14 cellular contexts compared by ENCODE assay signal in the genomic region with DNA sequence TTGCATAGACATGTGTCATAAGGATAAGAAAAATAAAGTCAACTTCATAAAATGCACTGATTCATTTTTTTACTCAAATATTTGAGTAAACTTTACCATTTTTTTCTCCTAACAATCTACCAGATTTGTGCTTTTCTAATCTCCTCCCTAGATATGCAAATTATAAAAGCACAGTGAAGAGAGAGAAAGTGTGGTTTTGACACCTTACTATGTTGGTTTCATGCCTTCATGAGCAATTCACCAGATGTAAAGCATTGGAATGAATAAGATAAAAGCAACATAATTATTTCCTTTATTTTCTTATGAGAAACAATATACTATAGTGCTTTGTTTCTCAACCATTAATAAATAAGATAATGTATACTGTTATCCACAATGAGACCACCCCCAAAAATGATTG.
A peak's percentile ranks its signal among the peaks of the same experiment; 100 is the strongest.
DNase-seq lines count a peak whose midpoint lies in the region; ATAC-seq, FAIRE-seq and TF ChIP-seq lines count a peak whose summit lies in the region.
"Had no signal": no experiment of that assay in that cellular context is flagged by ENCODE, and none has a peak within 500 bp of the region (broad histone marks: within the 10 kb centered on the region; RNA-seq: fewer than 3 reads in every experiment).

No MANE protein-coding gene starts in this region.

- no peak for TF ChIP-seq CTCF in GM12878 (IDR thresholded peaks at IDR 0.05 in 2 of 3, conservative IDR thresholded peaks at IDR 0.05 in 1 of 3; ENCODE audit: control insufficient read depth in 2 of 3, extremely low read depth in 1 of 3, insufficient read depth in 1 of 3, low read depth in 3 of 3, low read length in 3 of 3)

- H3K9ac ChIP-seq in GM12878 (ENCODE audit: control insufficient read depth, insufficient read depth, low read length) = no peak overlapping the region
- H3K9ac ChIP-seq: neural progenitor cell had no signal

- intact Hi-C loops in GM12878 (cut with micrococcal nuclease; ENCODE audit: unreplicated experiment) = no loop called here

- H3K4me2 ChIP-seq in GM12878 (ENCODE audit: control insufficient read depth, insufficient read depth) = peak overlapping the region; percentile 42; the same call in 1 of the 2 replicates
- H3K4me2 ChIP-seq: neural progenitor cell had no signal

- no peak for FAIRE-seq in GM12878 (lab: Jason Lieb, UNC)

- no peaks in the 10 kb centered on the region for H3K36me3 ChIP-seq in GM12878 (ENCODE audit: control insufficient read depth in 2 of 2, insufficient read depth in 2 of 2, low read length in 1 of 2)
- H3K36me3 ChIP-seq: neural progenitor cell had no signal

- CTCF ChIA-PET in GM12878 (lab: Yijun Ruan, JAX) = no interaction called here

- in situ Hi-C loops in GM12878 (cut with MboI) = no loop called here

- ATAC-seq in GM18858 (IDR thresholded peaks at IDR 0.05; ENCODE audit: unreplicated experiment) (peak; percentile 93), GM21529 (IDR thresholded peaks at IDR 0.05; ENCODE audit: unreplicated experiment) (peak; percentile 86), HG03108 (IDR thresholded peaks at IDR 0.05; ENCODE audit: unreplicated experiment) (peak; percentile 93), GM12878 (peak; percentile 96)
- ATAC-seq: HCT116 had no signal

- H3K27me3 ChIP-seq in GM12878 (replicated peaks in 1 of 2; ENCODE audit: control insufficient read depth in 2 of 2, insufficient read depth in 2 of 2, low read length in 1 of 2) = no peaks in the 10 kb centered on the region
- H3K27me3 ChIP-seq: neural progenitor cell had no signal

- SMC1A ChIA-PET in GM12878 (lab: Charles Lee; ENCODE audit: uncharacterized antibody, unreplicated experiment) = no interaction called here

- no TSS peak for BruUV-seq in GM12878 (replicated peaks; lab: Mats Ljungman, UMichigan)

- POLR2A ChIA-PET in GM12878 (lab: Charles Lee) = no interaction called here

- no peaks in the 10 kb centered on the region for H4K20me1 ChIP-seq in GM12878 (ENCODE audit: control insufficient read depth, insufficient read depth)

- H3K79me2 ChIP-seq in GM12878 (ENCODE audit: control insufficient read depth, insufficient read depth, low read length) = no peaks in the 10 kb centered on the region

- DNase-seq in GM12878 (ENCODE audit: low read depth, low spot score) = peak; percentile 5
- no peak for DNase-seq in T-helper 9 cell
- no peak for DNase-seq in iPS-NIHi7 (ENCODE audit: extremely low spot score)
- DNase-seq in cerebellum (ENCODE audit: low spot score) = no peak
- no peak for DNase-seq in GDM1 (lab: John Stamatoyannopoulos, UW)
- DNase-seq: activated CD4-positive, alpha-beta T cell treated with anti-CD3 and anti-CD28 coated beads for 1 hour; kidney; NCI-H446; SHP77 had no signal

- H3K27ac ChIP-seq in GM12878 (ENCODE audit: control insufficient read depth, insufficient read depth) = no peak overlapping the region
- H3K27ac ChIP-seq: neural progenitor cell had no signal

- no peak for TF ChIP-seq POLR2A in GM12878 (IDR thresholded peaks at IDR 0.05; ENCODE audit: low read depth, low read length)

- RAD21 ChIA-PET in GM12878 (lab: Charles Lee; ENCODE audit: unreplicated experiment) = interaction anchor here (2.2 kb wide), 1 partner anchor 142 kb away, joined by 6 read pairs; no protein-coding TSS in a partner anchor

- TF ChIP-seq RAD21 in GM12878 (IDR thresholded peaks at IDR 0.05; ENCODE audit: insufficient read depth, low read depth, low read length) = no peak

- H3K4me3 ChIP-seq in GM12878 = no peak overlapping the region
- H3K4me3 ChIP-seq: neural progenitor cell had no signal

- H3K4me1 ChIP-seq in GM12878 (ENCODE audit: control insufficient read depth, insufficient read depth, low read length) = no peaks in the 10 kb centered on the region
- H3K4me1 ChIP-seq: neural progenitor cell had no signal

- no peak for TF ChIP-seq EP300 in GM12878 (IDR thresholded peaks at IDR 0.05; ENCODE audit: borderline replicate concordance in 1 of 2, control insufficient read depth in 1 of 2, low read depth in 2 of 2, low read length in 2 of 2)

- no peaks in the 10 kb centered on the region for H3K9me3 ChIP-seq in GM12878 (replicated peaks; ENCODE audit: control insufficient read depth, insufficient read depth, low read length)

- no peak overlapping the region for H2AFZ ChIP-seq in GM12878 (ENCODE audit: control insufficient read depth, low read depth, low read length)
- H2AFZ ChIP-seq: neural progenitor cell had no signal

TF ChIP-seq in GM12878, 131 proteins besides CTCF, POLR2A, EP300 and RAD21:
- TF ChIP-seq HDAC2 (IDR thresholded peaks at IDR 0.05) (no peak), RUNX3 (IDR thresholded peaks at IDR 0.05; ENCODE audit: low read length) (peak; percentile 80), SIN3A (IDR thresholded peaks at IDR 0.05; ENCODE audit: low read depth, low read length) (no peak), ZSCAN29 (IDR thresholded peaks at IDR 0.05) (no peak), GATAD2B (conservative IDR thresholded peaks at IDR 0.05; ENCODE audit: low read depth) (no peak), TCF7 (IDR thresholded peaks at IDR 0.05; ENCODE audit: borderline replicate concordance) (no peak), GABPA (IDR thresholded peaks at IDR 0.05; ENCODE audit: low read depth) (no peak), ZBTB40 (IDR thresholded peaks at IDR 0.05; ENCODE audit: borderline replicate concordance) (no peak), CREM (IDR thresholded peaks at IDR 0.05; ENCODE audit: low read depth) (no peak), CBFB (IDR thresholded peaks at IDR 0.05; ENCODE audit: low read depth) (0 out of 2 replicates have a peak, but pooled peaks have one; percentile 25), TBL1XR1 (IDR thresholded peaks at IDR 0.05; ENCODE audit: low read depth, low read length) (no peak), POU2F2 (IDR thresholded peaks at IDR 0.05; ENCODE audit: borderline replicate concordance, low read depth, low read length) (0 out of 3 replicates have a peak, but pooled peaks have one; percentile 22), HCFC1 (IDR thresholded peaks at IDR 0.05; ENCODE audit: low read length) (no peak), CHD4 (IDR thresholded peaks at IDR 0.05) (no peak), NFXL1 (IDR thresholded peaks at IDR 0.05; ENCODE audit: borderline replicate concordance) (no peak), DPF2 (IDR thresholded peaks at IDR 0.05) (no peak), ZBED1 (IDR thresholded peaks at IDR 0.05; ENCODE audit: borderline replicate concordance) (no peak), NRF1 (conservative IDR thresholded peaks at IDR 0.05; ENCODE audit: low read depth, low read length) (no peak), MEF2A (IDR thresholded peaks at IDR 0.05; ENCODE audit: insufficient read depth, low read depth, low read length) (0 out of 2 replicates have a peak, but pooled peaks have one; percentile 21), MTA2 (IDR thresholded peaks at IDR 0.05; ENCODE audit: low read depth) (0 out of 2 replicates have a peak, but pooled peaks have one; percentile 25)
- TF ChIP-seq, protein P1, sequence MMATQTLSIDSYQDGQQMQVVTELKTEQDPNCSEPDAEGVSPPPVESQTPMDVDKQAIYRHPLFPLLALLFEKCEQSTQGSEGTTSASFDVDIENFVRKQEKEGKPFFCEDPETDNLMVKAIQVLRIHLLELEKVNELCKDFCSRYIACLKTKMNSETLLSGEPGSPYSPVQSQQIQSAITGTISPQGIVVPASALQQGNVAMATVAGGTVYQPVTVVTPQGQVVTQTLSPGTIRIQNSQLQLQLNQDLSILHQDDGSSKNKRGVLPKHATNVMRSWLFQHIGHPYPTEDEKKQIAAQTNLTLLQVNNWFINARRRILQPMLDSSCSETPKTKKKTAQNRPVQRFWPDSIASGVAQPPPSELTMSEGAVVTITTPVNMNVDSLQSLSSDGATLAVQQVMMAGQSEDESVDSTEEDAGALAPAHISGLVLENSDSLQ (IDR thresholded peaks at IDR 0.05) = no peak
- TF ChIP-seq, protein P2, sequence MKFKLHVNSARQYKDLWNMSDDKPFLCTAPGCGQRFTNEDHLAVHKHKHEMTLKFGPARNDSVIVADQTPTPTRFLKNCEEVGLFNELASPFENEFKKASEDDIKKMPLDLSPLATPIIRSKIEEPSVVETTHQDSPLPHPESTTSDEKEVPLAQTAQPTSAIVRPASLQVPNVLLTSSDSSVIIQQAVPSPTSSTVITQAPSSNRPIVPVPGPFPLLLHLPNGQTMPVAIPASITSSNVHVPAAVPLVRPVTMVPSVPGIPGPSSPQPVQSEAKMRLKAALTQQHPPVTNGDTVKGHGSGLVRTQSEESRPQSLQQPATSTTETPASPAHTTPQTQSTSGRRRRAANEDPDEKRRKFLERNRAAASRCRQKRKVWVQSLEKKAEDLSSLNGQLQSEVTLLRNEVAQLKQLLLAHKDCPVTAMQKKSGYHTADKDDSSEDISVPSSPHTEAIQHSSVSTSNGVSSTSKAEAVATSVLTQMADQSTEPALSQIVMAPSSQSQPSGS (IDR thresholded peaks at IDR 0.05; ENCODE audit: low read length) = no peak
